8 cellular contexts compared by ENCODE assay signal in the genomic region with DNA sequence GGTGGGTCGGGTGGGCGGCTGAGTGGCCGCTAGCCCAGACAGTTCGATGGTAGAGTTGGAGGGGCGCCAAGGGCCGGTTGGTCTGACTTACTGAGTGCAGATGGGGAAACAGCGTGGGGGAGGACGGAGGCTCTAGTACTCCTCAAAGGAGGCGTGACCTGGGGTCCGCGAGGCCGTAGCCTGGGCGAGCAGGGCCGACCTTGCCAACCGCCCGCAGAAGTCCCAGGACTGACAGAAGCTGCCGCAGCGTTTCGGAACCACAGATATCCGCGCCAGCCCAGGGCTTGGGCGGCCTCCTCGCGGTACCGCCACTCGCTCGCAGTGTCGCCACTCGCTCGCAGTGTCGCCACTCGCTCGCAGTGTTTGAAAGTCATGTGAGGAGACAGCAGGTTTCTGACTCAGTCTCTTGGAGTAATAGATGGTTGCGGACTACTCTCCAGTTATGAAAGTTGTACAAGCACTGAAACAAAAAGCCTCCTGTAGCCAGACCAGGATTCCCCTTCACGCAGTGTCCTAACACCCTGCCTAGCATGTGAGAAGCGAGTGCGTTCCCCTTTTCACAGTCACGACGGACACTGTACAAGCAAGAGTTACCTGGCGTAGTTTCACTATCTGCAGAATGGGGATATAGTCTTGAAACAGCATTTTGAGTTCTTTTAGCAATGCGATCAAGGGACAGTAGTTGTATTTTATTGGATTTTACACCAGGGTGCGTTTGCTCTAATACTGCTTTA. TPM values are rescaled to one million over a fixed set of nuclear protein-coding genes. Genes with fewer than 3 reads are reported as not detected.
A peak's percentile ranks its signal among the peaks of the same experiment; 100 is the strongest.
DNase-seq lines count a peak whose midpoint lies in the region; ATAC-seq, FAIRE-seq and TF ChIP-seq lines count a peak whose summit lies in the region.

No MANE protein-coding gene starts in this region.

- no peaks in the 10 kb centered on the region for H3K9me3 ChIP-seq in endothelial cell of umbilical vein (replicated peaks; ENCODE audit: control insufficient read depth, insufficient read depth, low read length)

- peaks cover 7% of the 10 kb centered on the region for H3K4me1 ChIP-seq in endothelial cell of umbilical vein (ENCODE audit: control insufficient read depth, extremely low read depth, insufficient read depth, low read length)

- no peaks in the 10 kb centered on the region for H4K20me1 ChIP-seq in endothelial cell of umbilical vein (replicated peaks; ENCODE audit: control insufficient read depth, extremely low read depth, insufficient read depth, low read length)

- FAIRE-seq in endothelial cell of umbilical vein (lab: Jason Lieb, UNC), result peak; percentile 72

- ATAC-seq in GM18868 (IDR thresholded peaks at IDR 0.05; ENCODE audit: unreplicated experiment) (peak; percentile 52), HG03103 (IDR thresholded peaks at IDR 0.05; ENCODE audit: low read depth, unreplicated experiment) (peak; percentile 53)

- H3K4me3 ChIP-seq in endothelial cell of umbilical vein (replicated peaks in 1 of 3; ENCODE audit: insufficient read depth in 1 of 3, low read depth in 1 of 3, low read length in 3 of 3), result peak overlapping the region; percentile 72 to 94 (median 75)

- H3K27ac ChIP-seq in endothelial cell of umbilical vein (ENCODE audit: insufficient read depth, low read depth, low read length), result no peak overlapping the region

- CTCF ChIA-PET in endothelial cell of umbilical vein (lab: Charles Lee), result interaction anchor here (1.0 to 2.8 kb wide), 4 partner anchors 13 to 58 kb away, joined by 3 to 15 read pairs (median 6); no protein-coding TSS in a partner anchor

- intact Hi-C loops in endothelial cell of umbilical vein (cut with micrococcal nuclease), result loop anchor here (2.0 to 5.0 kb wide), 3 partner anchors 86 to 248 kb away; a partner anchor contains a TSS

- no peak for TF ChIP-seq POLR2A in endothelial cell of umbilical vein (IDR thresholded peaks at IDR 0.05; ENCODE audit: low read depth, low read length)

- H3K4me2 ChIP-seq in endothelial cell of umbilical vein (ENCODE audit: insufficient read depth, low read length), result peak overlapping the region; percentile 86

- H2AFZ ChIP-seq in endothelial cell of umbilical vein (ENCODE audit: low read depth, low read length), result peak overlapping the region; percentile 90

- TF ChIP-seq CTCF in endothelial cell of umbilical vein (IDR thresholded peaks at IDR 0.05; ENCODE audit: extremely low read depth in 1 of 2, insufficient read depth in 1 of 2, low read depth in 1 of 2, low read length in 2 of 2), result no peak

- no peaks in the 10 kb centered on the region for H3K79me2 ChIP-seq in endothelial cell of umbilical vein (ENCODE audit: control insufficient read depth, insufficient read depth, low read length)

- dilution Hi-C loops in endothelial cell of umbilical vein (cut with MboI; ENCODE audit: extremely low pct_ligation_motif_present, low sequenced_read_pairs), result no loop called here

- no peaks in the 10 kb centered on the region for H3K36me3 ChIP-seq in endothelial cell of umbilical vein (ENCODE audit: control insufficient read depth in 2 of 2, extremely low read depth in 1 of 2, insufficient read depth in 2 of 2, low read length in 2 of 2)

- POLR2A ChIA-PET in endothelial cell of umbilical vein (lab: Charles Lee), result no interaction called here

- H3K9ac ChIP-seq in endothelial cell of umbilical vein (replicated peaks; ENCODE audit: extremely low read depth, insufficient read depth, low read length), result peak overlapping the region; percentile 58

- BruUV-seq in endothelial cell of umbilical vein (replicated peaks; lab: Mats Ljungman, UMichigan), result TSS peak; percentile 29

- peak; percentile 56 for DNase-seq in AG08395 (ENCODE audit: low spot score)
- DNase-seq in NCI-H774 (lab: John Stamatoyannopoulos, UW), result peak; percentile 25
- DNase-seq in activated CD8-positive, alpha-beta memory T cell treated with anti-CD3 and anti-CD28 coated beads for 48 hours (ENCODE audit: low read depth in 2 of 3, low spot score in 2 of 3), result peak; percentile 23 to 37 (median 23)
- DNase-seq in endothelial cell of umbilical vein (ENCODE audit: low read depth, low spot score), result peak; percentile 65
- peak; percentile 46 for DNase-seq in midbrain (lab: John Stamatoyannopoulos, UW)
- peak; percentile 9 to 12 for DNase-seq in stimulated activated CD8-positive, alpha-beta memory T cell treated with anti-CD3 and anti-CD28 coated beads, Interleukin-4, amount 100 ng/mL, for 1 hour (ENCODE audit: low read depth in 2 of 2, low spot score in 1 of 2)

- peaks cover 14 to 27% of the 10 kb centered on the region in 2 experiments for H3K27me3 ChIP-seq in endothelial cell of umbilical vein (ENCODE audit: control insufficient read depth in 2 of 2, insufficient read depth in 2 of 2, low read length in 2 of 2)

- no peaks in the 10 kb centered on the region for H3K9me1 ChIP-seq in endothelial cell of umbilical vein (replicated peaks; ENCODE audit: control insufficient read depth, extremely low read depth, insufficient read depth, low read length)

TF ChIP-seq in endothelial cell of umbilical vein, 7 proteins besides CTCF, POLR2A, EP300 and RAD21:
- TF ChIP-seq POLR2AphosphoS5 (IDR thresholded peaks at IDR 0.05; ENCODE audit: insufficient read depth, low read depth, low read length) (no peak), FOS (IDR thresholded peaks at IDR 0.05; ENCODE audit: borderline replicate concordance, insufficient read depth, low read length) (no peak), EZH2 (IDR thresholded peaks at IDR 0.05; ENCODE audit: borderline replicate concordance, low read depth, low read length, severe bottlenecking) (no peak), MYC (IDR thresholded peaks at IDR 0.05; ENCODE audit: low read depth, low read length) (no peak), GATA2 (IDR thresholded peaks at IDR 0.05; ENCODE audit: insufficient read depth, insufficient read length, low read depth, low read length) (no peak), JUN (IDR thresholded peaks at IDR 0.05; ENCODE audit: borderline replicate concordance, insufficient read depth, insufficient read length, low read depth) (no peak)
- TF ChIP-seq, protein P1, sequence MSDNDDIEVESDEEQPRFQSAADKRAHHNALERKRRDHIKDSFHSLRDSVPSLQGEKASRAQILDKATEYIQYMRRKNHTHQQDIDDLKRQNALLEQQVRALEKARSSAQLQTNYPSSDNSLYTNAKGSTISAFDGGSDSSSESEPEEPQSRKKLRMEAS (IDR thresholded peaks at IDR 0.05; ENCODE audit: insufficient read depth, insufficient read length), result no peak
TF ChIP-seq in endothelial cell of umbilical vein: peak in this region for 0.

RNA-seq across cellular contexts. Expression of a gene that starts 0.7 kb away (rescaled TPM):
- total RNA-seq in endothelial cell of umbilical vein, result 6.5 and 7.7 TPM in 2 replicates
- 3.2 and 4.2 TPM in 2 replicates for polyA plus RNA-seq in endothelial cell of umbilical vein
- 4.6 and 5.2 TPM in 2 replicates for polyA plus RNA-seq in endothelial cell of umbilical vein (2011; cell fraction: cytosol; rRNA removed)
- 1.4 and 2.9 TPM in 2 replicates for polyA plus RNA-seq in endothelial cell of umbilical vein (2011; cell fraction: nucleus; rRNA removed)
- 3.1 and 5.2 TPM in 2 replicates for polyA plus RNA-seq in endothelial cell of umbilical vein (2012)
- 5.1 and 7.8 TPM in 2 replicates for polyA minus RNA-seq in endothelial cell of umbilical vein
- polyA minus RNA-seq in endothelial cell of umbilical vein (2011; cell fraction: cytosol; rRNA and poly(A)+ RNA removed), result 25.4 TPM
- 2.6 and 4.2 TPM in 2 replicates for polyA minus RNA-seq in endothelial cell of umbilical vein (2011; cell fraction: nucleus; rRNA and poly(A)+ RNA removed)

RNA-seq across cellular contexts. Expression of a gene that starts 32.8 kb away (rescaled TPM):
- not detected in 2 replicates for total RNA-seq in endothelial cell of umbilical vein
- 0.30 TPM in 1 of 2 replicates, not detected in the other for polyA plus RNA-seq in endothelial cell of umbilical vein
- polyA plus RNA-seq in endothelial cell of umbilical vein (2011; cell fraction: cytosol; rRNA removed), result 0.13 TPM in 1 of 2 replicates, not detected in the other
- polyA plus RNA-seq in endothelial cell of umbilical vein (2011; cell fraction: nucleus; rRNA removed), result 0.64 and 0.72 TPM in 2 replicates
- not detected in 2 replicates for polyA plus RNA-seq in endothelial cell of umbilical vein (2012)
- polyA minus RNA-seq in endothelial cell of umbilical vein, result not detected in 2 replicates
- not detected for polyA minus RNA-seq in endothelial cell of umbilical vein (2011; cell fraction: cytosol; rRNA and poly(A)+ RNA removed)
- polyA minus RNA-seq in endothelial cell of umbilical vein (2011; cell fraction: nucleus; rRNA and poly(A)+ RNA removed), result not detected in 2 replicates

Comparison
In these comparisons a context has a peak if more than half of its experiments do, and no peak if none do; other contexts are left out.
1. DNase-seq: peak in every context shown above with its lines; median percentile 65 in endothelial cell of umbilical vein; 56 in AG08395; 46 in midbrain; 25 in NCI-H774; 23 in activated CD8-positive, alpha-beta memory T cell treated with anti-CD3 and anti-CD28 coated beads for 48 hours; 10 in stimulated activated CD8-positive, alpha-beta memory T cell treated with anti-CD3 and anti-CD28 coated beads, Interleukin-4, amount 100 ng/mL, for 1 hour.